Comparison of ENCODE assay signal across 21 cellular contexts in the genomic region with DNA sequence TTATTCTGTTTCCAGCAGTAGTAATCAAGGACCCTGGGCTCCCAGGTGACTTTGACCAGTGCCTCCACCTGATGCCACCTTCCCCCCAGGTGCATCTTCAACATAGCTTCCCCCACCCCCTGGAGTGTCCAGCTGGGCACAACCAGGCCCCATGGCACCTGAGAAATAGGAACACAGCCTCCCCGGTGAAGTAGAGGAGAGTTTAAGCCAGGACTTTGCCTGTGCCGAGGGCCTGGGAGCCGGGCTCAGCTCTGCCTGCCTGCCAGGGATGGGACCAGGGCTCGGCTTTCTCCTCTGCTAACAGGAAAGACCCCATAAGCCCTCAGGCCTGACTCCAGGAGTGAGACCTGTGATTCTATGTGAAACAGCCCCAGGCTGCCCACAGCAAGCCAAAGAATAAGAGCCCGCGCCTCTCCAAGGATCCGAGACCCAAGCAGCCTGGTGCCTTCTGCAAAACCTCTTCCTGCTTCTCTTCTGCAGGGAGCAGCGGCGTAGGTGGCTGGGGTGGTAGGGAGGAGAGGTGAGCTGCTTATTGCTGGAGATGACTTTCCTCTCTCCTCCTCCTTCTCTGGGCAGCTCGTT. TPM values are rescaled to one million over a fixed set of nuclear protein-coding genes. Genes with fewer than 3 reads are reported as not detected.
DNase-seq lines count a peak whose midpoint lies in the region; ATAC-seq, FAIRE-seq and TF ChIP-seq lines count a peak whose summit lies in the region.
"Had no signal": no experiment of that assay in that cellular context is flagged by ENCODE, and none has a peak within 500 bp of the region (broad histone marks: within the 10 kb centered on the region; RNA-seq: fewer than 3 reads in every experiment).

No MANE protein-coding gene starts in this region.

- DNase-seq in activated T-cell treated with anti-CD3 and anti-CD28 coated beads, Interleukin-2, amount 50 U/mL, for 4 hours = peak; percentile 1
- DNase-seq in activated T-cell treated with anti-CD3 and anti-CD28 coated beads, Interleukin-2, amount 50 U/mL, for 72 hours = no peak
- DNase-seq in Peyer's patch (peak; percentile 10 to 36 (median 18)), kidney (peak; percentile 48), sigmoid colon (peak; percentile 53), NCI-H748 (lab: John Stamatoyannopoulos, UW; ENCODE audit: unreplicated experiment) (no peak), NCI-H1092 treated with DMSO at 0.1 percent for 48 hours (lab: John Stamatoyannopoulos, UW) (no peak)
- no peak for DNase-seq in T-helper 2 cell treated with Interferon-gamma antibody and Interleukin-4, amounts not matched to agents 5 μg/mL and 100 μg/mL, for 36 hours (ENCODE audit: low spot score)
- DNase-seq: activated CD8-positive, alpha-beta T cell treated with anti-CD3 and anti-CD28 coated beads, Interleukin-2, amount 10 ng/mL, durations not matched to agents 7 days and 5 days; mesendoderm; NCI-H1694 treated with DMSO at 0.1 percent for 48 hours; NCI-H2227 treated with DMSO at 0.1 percent for 48 hours; RPMI8226 had no signal

- TF ChIP-seq CTCF in Peyer's patch (IDR thresholded peaks at IDR 0.05) (no peak), kidney (IDR thresholded peaks at IDR 0.05; ENCODE audit: borderline replicate concordance, extremely low read depth, insufficient read depth) (no peak), sigmoid colon (IDR thresholded peaks at IDR 0.05) (no peak)

- H3K4me3 ChIP-seq in Peyer's patch (no peak overlapping the region), kidney (ENCODE audit: low read length in 2 of 2) (no peak overlapping the region), sigmoid colon (no peak overlapping the region)

- no peak overlapping the region for H3K27ac Mint-ChIP-seq in activated T-cell treated with anti-CD3 and anti-CD28 coated beads, Interleukin-2, amount 50 U/mL, for 72 hours
- H3K27ac Mint-ChIP-seq in T-helper 2 cell treated with Interferon-gamma antibody and Interleukin-4, amounts not matched to agents 5 μg/mL and 100 μg/mL, for 36 hours = no peak overlapping the region
- H3K27ac Mint-ChIP-seq: activated CD8-positive, alpha-beta T cell treated with anti-CD3 and anti-CD28 coated beads, Interleukin-2, amount 10 ng/mL, durations not matched to agents 7 days and 5 days; CD8-positive, alpha-beta memory T cell had no signal

- H3K9ac ChIP-seq in kidney (ENCODE audit: low read length in 2 of 2) = no peak overlapping the region

- TF ChIP-seq POLR2A in Peyer's patch (IDR thresholded peaks at IDR 0.05) (no peak), sigmoid colon (IDR thresholded peaks at IDR 0.05) (no peak)

- H3K36me3 ChIP-seq in Peyer's patch = no peaks in the 10 kb centered on the region
- H3K36me3 ChIP-seq in kidney (ENCODE audit: control insufficient read depth in 1 of 2, insufficient read depth in 2 of 2, low read length in 2 of 2) = no peaks in the 10 kb centered on the region
- H3K36me3 ChIP-seq in sigmoid colon = peaks cover 0 to 15% (median 0%) of the 10 kb centered on the region in 4 donors

- intact Hi-C loops in kidney (cut with DNase I) (no loop called here), sigmoid colon (cut with DNase I) (no loop called here)

- ATAC-seq in activated T-cell treated with anti-CD3 and anti-CD28 coated beads, Interleukin-2, amount 50 U/mL, for 4 hours = no peak
- no peak for ATAC-seq in activated T-cell treated with anti-CD3 and anti-CD28 coated beads, Interleukin-2, amount 50 U/mL, for 72 hours (replicated peaks in 1 of 2)
- ATAC-seq: activated CD8-positive, alpha-beta T cell treated with anti-CD3 and anti-CD28 coated beads, Interleukin-2, amount 10 ng/mL, durations not matched to agents 7 days and 5 days; activated naive CD4-positive, alpha-beta T cell treated with anti-CD3 and anti-CD28 coated beads, Interleukin-2, amount 50 U/mL, for 72 hours; right cardiac atrium had no signal

- 78 to 83% methylated on average over 10 of the region's 10 CpGs for WGBS in sigmoid colon, 2 donors

- H3K27me3 Mint-ChIP-seq in activated T-cell treated with anti-CD3 and anti-CD28 coated beads, Interleukin-2, amount 50 U/mL, for 4 hours (ENCODE audit: low read depth) = peaks cover 53% of the 10 kb centered on the region
- peaks cover 16% of the 10 kb centered on the region for H3K27me3 Mint-ChIP-seq in activated T-cell treated with anti-CD3 and anti-CD28 coated beads, Interleukin-2, amount 50 U/mL, for 72 hours (ENCODE audit: low read depth)
- H3K27me3 Mint-ChIP-seq in T-helper 2 cell treated with Interferon-gamma antibody and Interleukin-4, amounts not matched to agents 5 μg/mL and 100 μg/mL, for 36 hours (ENCODE audit: low read depth) = peaks cover 2% of the 10 kb centered on the region

- H3K4me1 ChIP-seq in Peyer's patch = no peaks in the 10 kb centered on the region
- no peaks in the 10 kb centered on the region for H3K4me1 ChIP-seq in kidney (ENCODE audit: control insufficient read depth in 1 of 2, insufficient read depth in 1 of 2, low read depth in 1 of 2, low read length in 2 of 2)
- peaks cover 0 to 7% (median 4%) of the 10 kb centered on the region in 4 donors for H3K4me1 ChIP-seq in sigmoid colon

- H3K9me3 ChIP-seq in Peyer's patch (no peaks in the 10 kb centered on the region), kidney (ENCODE audit: control insufficient read depth in 1 of 2, low read length in 2 of 2) (no peaks in the 10 kb centered on the region), sigmoid colon (no peaks in the 10 kb centered on the region)

- H3K4me3 Mint-ChIP-seq in activated T-cell treated with anti-CD3 and anti-CD28 coated beads, Interleukin-2, amount 50 U/mL, for 4 hours = no peak overlapping the region
- no peak overlapping the region for H3K4me3 Mint-ChIP-seq in activated T-cell treated with anti-CD3 and anti-CD28 coated beads, Interleukin-2, amount 50 U/mL, for 72 hours
- H3K4me3 Mint-ChIP-seq in T-helper 2 cell treated with Interferon-gamma antibody and Interleukin-4, amounts not matched to agents 5 μg/mL and 100 μg/mL, for 36 hours = no peak overlapping the region
- H3K4me3 Mint-ChIP-seq: activated CD8-positive, alpha-beta T cell treated with anti-CD3 and anti-CD28 coated beads, Interleukin-2, amount 10 ng/mL, durations not matched to agents 7 days and 5 days; CD8-positive, alpha-beta memory T cell; neural crest cell had no signal

- no peaks in the 10 kb centered on the region for H3K27me3 ChIP-seq in Peyer's patch
- H3K27me3 ChIP-seq in sigmoid colon = no peaks in the 10 kb centered on the region

- H3K4me1 Mint-ChIP-seq in activated T-cell treated with anti-CD3 and anti-CD28 coated beads, Interleukin-2, amount 50 U/mL, for 4 hours (ENCODE audit: low read depth) = no peaks in the 10 kb centered on the region
- no peaks in the 10 kb centered on the region for H3K4me1 Mint-ChIP-seq in activated T-cell treated with anti-CD3 and anti-CD28 coated beads, Interleukin-2, amount 50 U/mL, for 72 hours (ENCODE audit: low read depth)
- no peaks in the 10 kb centered on the region for H3K4me1 Mint-ChIP-seq in T-helper 2 cell treated with Interferon-gamma antibody and Interleukin-4, amounts not matched to agents 5 μg/mL and 100 μg/mL, for 36 hours (ENCODE audit: low read depth)
- H3K4me1 Mint-ChIP-seq: CD8-positive, alpha-beta memory T cell had no signal

- H3K27ac ChIP-seq in Peyer's patch (no peak overlapping the region), kidney (ENCODE audit: low read depth in 2 of 2, low read length in 2 of 2) (no peak overlapping the region), sigmoid colon (no peak overlapping the region)

- H3K36me3 Mint-ChIP-seq in activated T-cell treated with anti-CD3 and anti-CD28 coated beads, Interleukin-2, amount 50 U/mL, for 4 hours (ENCODE audit: insufficient read depth) = no peaks in the 10 kb centered on the region
- no peaks in the 10 kb centered on the region for H3K36me3 Mint-ChIP-seq in activated T-cell treated with anti-CD3 and anti-CD28 coated beads, Interleukin-2, amount 50 U/mL, for 72 hours (ENCODE audit: insufficient read depth in 2 of 2)
- H3K36me3 Mint-ChIP-seq in T-helper 2 cell treated with Interferon-gamma antibody and Interleukin-4, amounts not matched to agents 5 μg/mL and 100 μg/mL, for 36 hours (ENCODE audit: low read depth) = no peaks in the 10 kb centered on the region
- H3K36me3 Mint-ChIP-seq: activated naive CD4-positive, alpha-beta T cell treated with anti-CD3 and anti-CD28 coated beads, Interleukin-2, amount 50 U/mL, for 72 hours; CD8-positive, alpha-beta memory T cell had no signal

- no peaks in the 10 kb centered on the region for H3K9me3 Mint-ChIP-seq in activated T-cell treated with anti-CD3 and anti-CD28 coated beads, Interleukin-2, amount 50 U/mL, for 4 hours
- H3K9me3 Mint-ChIP-seq in activated T-cell treated with anti-CD3 and anti-CD28 coated beads, Interleukin-2, amount 50 U/mL, for 72 hours = no peaks in the 10 kb centered on the region
- H3K9me3 Mint-ChIP-seq in T-helper 2 cell treated with Interferon-gamma antibody and Interleukin-4, amounts not matched to agents 5 μg/mL and 100 μg/mL, for 36 hours = no peaks in the 10 kb centered on the region
- H3K9me3 Mint-ChIP-seq: activated naive CD4-positive, alpha-beta T cell treated with anti-CD3 and anti-CD28 coated beads, Interleukin-2, amount 50 U/mL, for 72 hours; CD8-positive, alpha-beta memory T cell; neural crest cell had no signal

- no peak for TF ChIP-seq EP300 in sigmoid colon (IDR thresholded peaks at IDR 0.05)

- FAIRE-seq in kidney (lab: Jason Lieb, UNC) = no peak

RNA-seq across cellular contexts. Expression of a gene that starts 16.4 kb away (rescaled TPM):
- not detected for total RNA-seq in activated T-cell treated with anti-CD3 and anti-CD28 coated beads, Interleukin-2, amount 50 U/mL, for 4 hours
- under 1 TPM in 1 of 2 donors, not detected in 1; 0.26 TPM for total RNA-seq in activated T-cell treated with anti-CD3 and anti-CD28 coated beads, Interleukin-2, amount 50 U/mL, for 72 hours
- total RNA-seq in Peyer's patch = under 1 TPM in 1 of 4 donors, not detected in 3; 0.40 TPM
- not detected for total RNA-seq in kidney
- not detected for polyA plus RNA-seq in kidney (ENCODE audit: insufficient read depth, low read depth, low replicate concordance)
- total RNA-seq in sigmoid colon = 10 to 100 TPM; 30.1 to 82.9 (median 49.5) TPM
- polyA plus RNA-seq in sigmoid colon = 1 to 10 TPM in 2 of 3 donors, not detected in 1; 1.2 to 2.4 TPM
- total RNA-seq: activated CD8-positive, alpha-beta T cell treated with anti-CD3 and anti-CD28 coated beads, Interleukin-2, amount 10 ng/mL, durations not matched to agents 7 days and 5 days; activated naive CD4-positive, alpha-beta T cell treated with anti-CD3 and anti-CD28 coated beads, Interleukin-2, amount 50 U/mL, for 72 hours; CD8-positive, alpha-beta memory T cell; dermis microvascular lymphatic vessel endothelial cell; glomerular endothelial cell; M059J; right cardiac atrium had no signal
- polyA plus RNA-seq: AG04450; CD8-positive, alpha-beta memory T cell had no signal

Comparison
In these comparisons a context has a peak if more than half of its experiments do, and no peak if none do; other contexts are left out.
1. DNase-seq: peak in activated T-cell treated with anti-CD3 and anti-CD28 coated beads, Interleukin-2, amount 50 U/mL, for 4 hours (single experiment), Peyer's patch (3 of 3), kidney (single experiment) and sigmoid colon (single experiment); none in activated T-cell treated with anti-CD3 and anti-CD28 coated beads, Interleukin-2, amount 50 U/mL, for 72 hours (0 of 2), T-helper 2 cell treated with Interferon-gamma antibody and Interleukin-4, amounts not matched to agents 5 μg/mL and 100 μg/mL, for 36 hours (single experiment), NCI-H748 (single experiment) and NCI-H1092 treated with DMSO at 0.1 percent for 48 hours (single experiment).
2. RNA of a gene that starts 16.4 kb away (total RNA-seq): 30.1 to 82.9 TPM in sigmoid colon; 0.40 TPM in Peyer's patch, 0.26 TPM in activated T-cell treated with anti-CD3 and anti-CD28 coated beads, Interleukin-2, amount 50 U/mL, for 72 hours, not detected in kidney (single experiment) and not detected in activated T-cell treated with anti-CD3 and anti-CD28 coated beads, Interleukin-2, amount 50 U/mL, for 4 hours; every median in the first group is over 10 times any median in the second.